In genomic region chr14:103207038-103207403, GRCh38 we compare ENCODE assay signal across 8 cellular contexts.
DNase-seq lines count a peak whose midpoint lies in the region; ATAC-seq and TF ChIP-seq lines count a peak whose summit lies in the region.

No MANE protein-coding gene starts in this region.

- peak overlapping the region; percentile 62 for H3K4me3 ChIP-seq in iPS-15b (ENCODE audit: low read depth, low read length)
- H3K4me3 ChIP-seq in sigmoid colon, result peak overlapping the region; percentile 35 to 60 (median 54)

- peaks cover 14% of the 10 kb centered on the region for H3K4me1 Mint-ChIP-seq in brain
- H3K4me1 Mint-ChIP-seq in T-helper 2 cell treated with Interferon-gamma antibody and Interleukin-4, amounts not matched to agents 5 μg/mL and 100 μg/mL, for 36 hours (ENCODE audit: low read depth), result no peaks in the 10 kb centered on the region

- H3K27me3 Mint-ChIP-seq in brain, result peaks cover 58% of the 10 kb centered on the region
- peaks cover 28% of the 10 kb centered on the region for H3K27me3 Mint-ChIP-seq in T-helper 2 cell treated with Interferon-gamma antibody and Interleukin-4, amounts not matched to agents 5 μg/mL and 100 μg/mL, for 36 hours (ENCODE audit: low read depth)

- peaks cover 19 to 47% (median 29%) of the 10 kb centered on the region in 5 experiments for H3K9me3 Mint-ChIP-seq in brain
- peaks cover 13% of the 10 kb centered on the region for H3K9me3 Mint-ChIP-seq in T-helper 2 cell treated with Interferon-gamma antibody and Interleukin-4, amounts not matched to agents 5 μg/mL and 100 μg/mL, for 36 hours

- H3K27me3 ChIP-seq in iPS-15b (ENCODE audit: control insufficient read depth, insufficient read depth, low read length) (peaks cover 24% of the 10 kb centered on the region), sigmoid colon (peaks cover 0 to 21% (median 0%) of the 10 kb centered on the region in 3 donors)

- H3K27ac Mint-ChIP-seq in brain, result peak overlapping the region in 2 of 5 experiments; percentile 38 to 57
- H3K27ac Mint-ChIP-seq in T-helper 2 cell treated with Interferon-gamma antibody and Interleukin-4, amounts not matched to agents 5 μg/mL and 100 μg/mL, for 36 hours, result no peak overlapping the region

- no peak for ATAC-seq in GM21723 (IDR thresholded peaks at IDR 0.05; ENCODE audit: unreplicated experiment)
- no peak for ATAC-seq in HG03139 (IDR thresholded peaks at IDR 0.05; ENCODE audit: unreplicated experiment)
- ATAC-seq in HG03135 (IDR thresholded peaks at IDR 0.05; ENCODE audit: unreplicated experiment), result no peak

- TF ChIP-seq POLR2A in sigmoid colon (IDR thresholded peaks at IDR 0.05), result no peak

- H3K4me1 ChIP-seq in iPS-15b (ENCODE audit: control insufficient read depth, insufficient read depth, low read length), result peaks cover 4% of the 10 kb centered on the region
- H3K4me1 ChIP-seq in sigmoid colon, result peaks cover 0 to 14% (median 13%) of the 10 kb centered on the region in 4 donors

- H3K36me3 ChIP-seq in iPS-15b (ENCODE audit: control insufficient read depth, insufficient read depth, low read length) (no peaks in the 10 kb centered on the region), sigmoid colon (no peaks in the 10 kb centered on the region)

- H3K9me3 ChIP-seq in iPS-15b (ENCODE audit: control insufficient read depth, insufficient read depth, low read length) (peaks cover under 1% of the 10 kb centered on the region), sigmoid colon (peaks cover 0 to 12% (median 4%) of the 10 kb centered on the region in 4 donors)

- intact Hi-C loops in sigmoid colon (cut with DNase I), result no loop called here

- H3K9ac ChIP-seq in iPS-15b (ENCODE audit: low read depth, low read length), result no peak overlapping the region

- WGBS in sigmoid colon, 2 donors, result 10 to 11% methylated on average over 23 of the region's 23 CpGs

- no peak for TF ChIP-seq CTCF in brain (conservative IDR thresholded peaks at IDR 0.05)
- no peak for TF ChIP-seq CTCF in sigmoid colon (IDR thresholded peaks at IDR 0.05)

- H3K36me3 Mint-ChIP-seq in brain, result peaks cover 12% of the 10 kb centered on the region
- no peaks in the 10 kb centered on the region for H3K36me3 Mint-ChIP-seq in T-helper 2 cell treated with Interferon-gamma antibody and Interleukin-4, amounts not matched to agents 5 μg/mL and 100 μg/mL, for 36 hours (ENCODE audit: low read depth)

- H3K4me3 Mint-ChIP-seq in brain, result peak overlapping the region; percentile 72 to 84 (median 81)
- H3K4me3 Mint-ChIP-seq in T-helper 2 cell treated with Interferon-gamma antibody and Interleukin-4, amounts not matched to agents 5 μg/mL and 100 μg/mL, for 36 hours, result no peak overlapping the region

- TF ChIP-seq EP300 in sigmoid colon (IDR thresholded peaks at IDR 0.05), result no peak

- peak overlapping the region; percentile 76 to 84 (median 80) for H3K27ac ChIP-seq in sigmoid colon

- DNase-seq in GM04503 (ENCODE audit: low read depth), result peak; percentile 63
- DNase-seq in sigmoid colon, result peak; percentile 94
- DNase-seq in T-helper 2 cell treated with Interferon-gamma antibody and Interleukin-4, amounts not matched to agents 5 μg/mL and 100 μg/mL, for 36 hours (ENCODE audit: low spot score), result no peak
